ENCODE assay signal across 15 cellular contexts in the genomic region with DNA sequence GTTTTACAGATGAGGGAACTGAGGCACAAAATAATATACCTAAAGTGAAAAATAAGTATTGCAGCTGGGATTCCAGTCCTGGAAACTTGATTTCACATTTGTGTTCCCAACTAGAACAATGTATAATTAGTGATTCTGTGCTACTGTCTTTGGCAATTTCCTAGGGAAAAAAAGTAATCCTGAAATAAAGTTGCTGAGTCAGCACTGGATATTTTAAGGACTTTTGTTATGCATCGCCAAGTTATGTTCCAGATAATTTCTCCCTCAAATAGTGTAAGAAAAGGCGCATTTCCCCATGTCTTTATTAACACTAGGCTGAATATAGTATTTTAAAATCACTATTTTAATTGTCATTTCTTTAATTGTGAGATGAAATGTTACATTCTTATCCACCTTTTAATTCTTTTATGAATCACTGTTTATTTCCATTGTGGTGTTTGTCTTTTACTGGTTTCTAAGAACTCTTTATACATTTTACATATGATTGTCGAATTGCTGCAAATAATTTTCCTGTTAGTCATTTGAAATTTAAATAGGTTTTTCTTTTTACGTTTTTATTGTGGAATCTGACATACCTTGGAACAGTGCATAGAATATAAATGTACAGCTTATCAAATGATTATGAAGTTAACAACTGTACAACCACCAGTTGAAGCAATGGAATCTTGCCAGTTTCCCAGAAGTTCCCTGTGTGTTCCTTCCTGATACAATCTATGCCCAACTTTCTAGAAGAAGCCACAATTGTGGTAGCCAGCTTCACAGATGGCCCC. TPM values are rescaled to one million over a fixed set of nuclear protein-coding genes. Genes with fewer than 3 reads are reported as not detected.
DNase-seq lines count a peak whose midpoint lies in the region; ATAC-seq, FAIRE-seq and TF ChIP-seq lines count a peak whose summit lies in the region.
"Had no signal": no experiment of that assay in that cellular context is flagged by ENCODE, and none has a peak within 500 bp of the region (broad histone marks: within the 10 kb centered on the region; RNA-seq: fewer than 3 reads in every experiment).

No MANE protein-coding gene starts in this region.

- intact Hi-C loops in HepG2 (cut with micrococcal nuclease; ENCODE audit: unreplicated experiment): no loop called here
- intact Hi-C loops in right lobe of liver (cut with DNase I): no loop called here
- intact Hi-C loops in head of caudate nucleus (cut with DNase I): no loop called here

- in situ Hi-C loops in HepG2 (cut with HindIII; ENCODE audit: extremely low pct_ligation_motif_present, low pct_unique_long_range_greater_than_20kb): no loop called here

- no peak overlapping the region for H2AFZ ChIP-seq in HepG2 (ENCODE audit: low read length)

- no peak for TF ChIP-seq RAD21 in HepG2 (CRISPR knock-in tag; IDR thresholded peaks at IDR 0.05)

- H3K4ac ChIP-seq in mesendoderm (ENCODE audit: low read depth, low read length): no peak overlapping the region

- no peaks in the 10 kb centered on the region for H4K20me1 ChIP-seq in HepG2 (ENCODE audit: insufficient read depth, low read length)
- H4K20me1 ChIP-seq: BLaER1 treated with 17β-estradiol and CSF1 and Interleukin-3, amounts not matched to agents 10 nM and 100 nM had no signal

- no peak for TF ChIP-seq POLR2A in HepG2 (IDR thresholded peaks at IDR 0.05; ENCODE audit: insufficient read depth in 1 of 2, low read depth in 2 of 2, low read length in 2 of 2)
- TF ChIP-seq POLR2A in right lobe of liver (IDR thresholded peaks at IDR 0.05): no peak

- no peak overlapping the region for H3K4me3 ChIP-seq in HepG2 (replicated peaks in 1 of 3; ENCODE audit: insufficient read depth in 1 of 3, low read depth in 2 of 3, low read length in 3 of 3)
- H3K4me3 ChIP-seq in right lobe of liver: no peak overlapping the region
- H3K4me3 ChIP-seq in mesendoderm (ENCODE audit: low read length): no peak overlapping the region
- H3K4me3 ChIP-seq: BLaER1 treated with 17β-estradiol and CSF1 and Interleukin-3, amounts not matched to agents 10 nM and 100 nM had no signal

- H2BK5ac ChIP-seq in mesendoderm (ENCODE audit: low read length): no peak overlapping the region

- no peak overlapping the region for H3K23ac ChIP-seq in mesendoderm (ENCODE audit: low read length)

- H3K36me3 ChIP-seq in HepG2 (replicated peaks in 1 of 2; ENCODE audit: control insufficient read depth in 1 of 2, insufficient read depth in 2 of 2, low read length in 2 of 2) (no peaks in the 10 kb centered on the region), right lobe of liver (no peaks in the 10 kb centered on the region), mesendoderm (ENCODE audit: control insufficient read depth, insufficient read depth, low read length) (no peaks in the 10 kb centered on the region)
- H3K36me3 ChIP-seq: BLaER1 treated with 17β-estradiol and CSF1 and Interleukin-3, amounts not matched to agents 10 nM and 100 nM had no signal

- H2BK15ac ChIP-seq in mesendoderm (replicated peaks; ENCODE audit: low read depth): no peak overlapping the region

- no peaks in the 10 kb centered on the region for H3K79me1 ChIP-seq in mesendoderm (ENCODE audit: low read length)

- no peak overlapping the region for H2BK120ac ChIP-seq in mesendoderm (ENCODE audit: low read depth, low read length)

- H3K27me3 ChIP-seq in HepG2 (ENCODE audit: control insufficient read depth in 1 of 2, insufficient read depth in 2 of 2, low read length in 2 of 2) (no peaks in the 10 kb centered on the region; a peak in 1 of 5 replicates), right lobe of liver (no peaks in the 10 kb centered on the region), mesendoderm (ENCODE audit: insufficient read depth, low read length, poor library complexity) (no peaks in the 10 kb centered on the region)
- H3K27me3 ChIP-seq: BLaER1 treated with 17β-estradiol and CSF1 and Interleukin-3, amounts not matched to agents 10 nM and 100 nM had no signal

- no peak overlapping the region for H4K8ac ChIP-seq in mesendoderm (ENCODE audit: low read depth, low read length)

- H3K79me2 ChIP-seq in HepG2 (ENCODE audit: insufficient read depth, low read length) (no peaks in the 10 kb centered on the region), mesendoderm (ENCODE audit: control insufficient read depth, insufficient read depth, low read length) (no peaks in the 10 kb centered on the region)

- no peak for TF ChIP-seq CTCF in HepG2 (CRISPR knock-in tag; IDR thresholded peaks at IDR 0.05)
- TF ChIP-seq CTCF in right lobe of liver (IDR thresholded peaks at IDR 0.05): no peak

- H3K9ac ChIP-seq in HepG2 (ENCODE audit: insufficient read depth, low read depth, low read length) (no peak overlapping the region), mesendoderm (ENCODE audit: low read length) (no peak overlapping the region)
- H3K9ac ChIP-seq: BLaER1 treated with 17β-estradiol and CSF1 and Interleukin-3, amounts not matched to agents 10 nM and 100 nM had no signal

- no TSS peak for BruUV-seq in HepG2 (replicated peaks; lab: Mats Ljungman, UMichigan)

- CTCF ChIA-PET in HepG2 (lab: Yijun Ruan, JAX; ENCODE audit: low intra/inter-chr PET ratio, low total read pairs): no interaction called here

- FAIRE-seq in HepG2 (lab: Jason Lieb, UNC): no peak

- no peak overlapping the region for H4K5ac ChIP-seq in mesendoderm (ENCODE audit: low read length)

- ATAC-seq in HepG2: no peak
- ATAC-seq in right lobe of liver: no peak
- ATAC-seq in HG02970 (IDR thresholded peaks at IDR 0.05; ENCODE audit: low FRiP score, unreplicated experiment): no peak

- WGBS in HepG2 (ENCODE audit: low lambda C conversion rate): 13% methylated on average over 4 of the region's 4 CpGs
- 64% methylated on average over 4 of the region's 4 CpGs for WGBS in right lobe of liver (ENCODE audit: insufficient coverage, low coverage, low lambda C conversion rate, missing lambda C conversion rate)
- WGBS in mesendoderm (ENCODE audit: extremely low coverage, insufficient coverage, low lambda C conversion rate): no CpG with 5 or more reads among the region's 4 CpGs

- no peaks in the 10 kb centered on the region for H3K4me1 ChIP-seq in HepG2 (ENCODE audit: insufficient read depth, low read length)
- no peaks in the 10 kb centered on the region for H3K4me1 ChIP-seq in right lobe of liver
- no peaks in the 10 kb centered on the region for H3K4me1 ChIP-seq in mesendoderm (ENCODE audit: control insufficient read depth, low read depth, low read length)
- H3K4me1 ChIP-seq: BLaER1 treated with 17β-estradiol and CSF1 and Interleukin-3, amounts not matched to agents 10 nM and 100 nM had no signal

- H3K4me2 ChIP-seq in HepG2 (ENCODE audit: low read depth, low read length): no peak overlapping the region
- H3K4me2 ChIP-seq in mesendoderm (ENCODE audit: low read length): no peak overlapping the region
- H3K4me2 ChIP-seq: BLaER1 treated with 17β-estradiol and CSF1 and Interleukin-3, amounts not matched to agents 10 nM and 100 nM had no signal

- POLR2A ChIA-PET in HepG2 (lab: Yijun Ruan, JAX): no interaction called here

- DNase-seq in HepG2 (ENCODE audit: low spot score): no peak
- DNase-seq in right lobe of liver: no peak
- DNase-seq in RPMI7951 (ENCODE audit: low read depth): peak; percentile 5
- DNase-seq in mesendoderm: no peak
- DNase-seq in stimulated activated CD4-positive, alpha-beta T cell treated with anti-CD3 and anti-CD28 coated beads, Interleukin-4, amount 100 ng/mL, for 24 hours: no peak
- DNase-seq in head of caudate nucleus: no peak
- DNase-seq: 8988T; ACHN; Calu3; CD4-positive, CD25-positive, alpha-beta regulatory T cell; DMS 273 treated with DMSO at 0.1 percent for 48 hours; H7 had no signal

- H3K9me3 ChIP-seq in HepG2 (ENCODE audit: low read length) (no peaks in the 10 kb centered on the region), right lobe of liver (no peaks in the 10 kb centered on the region)

- no peak for TF ChIP-seq EP300 in HepG2 (IDR thresholded peaks at IDR 0.05; ENCODE audit: low read depth in 2 of 2, low read length in 2 of 2)
- no peak for TF ChIP-seq EP300 in HepG2 (CRISPR knock-in tag; IDR thresholded peaks at IDR 0.05; ENCODE audit: borderline replicate concordance)

- H2AK5ac ChIP-seq in mesendoderm (ENCODE audit: low read length): no peak overlapping the region

- H3K18ac ChIP-seq in mesendoderm (ENCODE audit: low read length): peak overlapping the region; percentile 2

- no peak overlapping the region for H3K56ac ChIP-seq in mesendoderm (ENCODE audit: low read length)

- H3K27ac ChIP-seq in HepG2 (ENCODE audit: extremely low read length, insufficient read depth, low read length) (no peak overlapping the region), right lobe of liver (no peak overlapping the region), mesendoderm (ENCODE audit: low read depth, low read length) (no peak overlapping the region)
- H3K27ac ChIP-seq: BLaER1 treated with 17β-estradiol and CSF1 and Interleukin-3, amounts not matched to agents 10 nM and 100 nM had no signal

TF ChIP-seq in HepG2, 621 proteins besides CTCF, POLR2A, EP300 and RAD21 (continues in another document):
- TF ChIP-seq PHF8 (CRISPR knock-in tag; IDR thresholded peaks at IDR 0.05) (no peak), HDAC6 (IDR thresholded peaks at IDR 0.05; ENCODE audit: low read depth, low read length) (no peak)

RNA-seq across cellular contexts. Expression of gene SH3GL3, which starts 56.6 kb away (rescaled TPM):
- not detected in 2 replicates for total RNA-seq in HepG2 (2016; rRNA removed; fragmentation: Illumina TruSeq; extraction: Trizol)
- total RNA-seq in HepG2 (2016; cell fraction: cytosol; rRNA removed; fragmentation: Illumina TruSeq; extraction: Trizol; ENCODE audit: low read depth): not detected in 2 replicates
- total RNA-seq in HepG2 (2016; cell fraction: insoluble cytoplasmic fraction; rRNA removed; fragmentation: Illumina TruSeq; extraction: Trizol): not detected in 2 replicates
- total RNA-seq in HepG2 (2016; cell fraction: membrane; rRNA removed; fragmentation: Illumina TruSeq; extraction: Trizol): not detected in 2 replicates
- not detected in 2 replicates for total RNA-seq in HepG2 (2016; cell fraction: nucleus; rRNA removed; fragmentation: Illumina TruSeq; extraction: Trizol)
- not detected in 2 replicates for polyA plus RNA-seq in HepG2 (2011; rRNA removed)
- polyA plus RNA-seq in HepG2 (2011; cell fraction: cytosol; rRNA removed): not detected in 2 replicates
- polyA plus RNA-seq in HepG2 (2011; cell fraction: nucleus; rRNA removed): not detected in 2 replicates
- polyA plus RNA-seq in HepG2 (2012): not detected in 2 replicates
- polyA plus RNA-seq in HepG2 (2016; cell fraction: cytosol; fragmentation: Illumina TruSeq; extraction: Trizol; ENCODE audit: low read depth): not detected in 2 replicates
- not detected in 2 replicates for polyA plus RNA-seq in HepG2 (2016; cell fraction: insoluble cytoplasmic fraction; fragmentation: Illumina TruSeq; extraction: Trizol; ENCODE audit: low read depth)
- polyA plus RNA-seq in HepG2 (2016; cell fraction: membrane; fragmentation: Illumina TruSeq; extraction: Trizol; ENCODE audit: low read depth): not detected in 2 replicates
- not detected in 2 replicates for polyA plus RNA-seq in HepG2 (2016; cell fraction: nucleus; fragmentation: Illumina TruSeq; extraction: Trizol; ENCODE audit: insufficient read depth, low read depth)
- polyA minus RNA-seq in HepG2 (2011; rRNA and poly(A)+ RNA removed; ENCODE audit: low replicate concordance): not detected in 2 replicates
- polyA minus RNA-seq in HepG2 (2011; cell fraction: cytosol; rRNA and poly(A)+ RNA removed): not detected in 2 replicates
- not detected in 2 replicates for polyA minus RNA-seq in HepG2 (2011; cell fraction: nucleus; rRNA and poly(A)+ RNA removed)
- total RNA-seq in right lobe of liver: not detected
- 0.24 TPM in 1 of 2 replicates, not detected in the other for total RNA-seq in RPMI7951 (2014; rRNA removed; shearing (Covaris generic))
- 12.0 TPM for polyA plus RNA-seq in mesendoderm (2013, experiment 1 of 2)
- 12.7 TPM for polyA plus RNA-seq in mesendoderm (2013, experiment 2 of 2)
- total RNA-seq: CD4-positive, CD25-positive, alpha-beta regulatory T cell had no signal
- polyA plus RNA-seq: CD4-positive, CD25-positive, alpha-beta regulatory T cell; IgD-negative memory B cell had no signal
